ENCODE assay signal across 18 cellular contexts in genomic region chr7:16432425-16432731, GRCh38. TPM values are rescaled to one million over a fixed set of nuclear protein-coding genes. Genes with fewer than 3 reads are reported as not detected.
"Had no signal": no experiment of that assay in that cellular context is flagged by ENCODE, and none has a peak within 500 bp of the region (broad histone marks: within the 10 kb centered on the region; RNA-seq: fewer than 3 reads in every experiment).

No MANE protein-coding gene starts in this region.

- H3K27me3 Mint-ChIP-seq: stimulated activated naive CD8-positive, alpha-beta T cell treated with anti-CD3 and anti-CD28 coated beads, Interleukin-15, Interleukin-2, amounts not matched to agents 100 ng/mL and 50 ng/mL, for 24 hours had no signal

- H3K27me3 ChIP-seq: colonic mucosa, hepatocyte, neural progenitor cell, ovary, right lobe of liver, tibial artery had no signal

- H3K4me1 Mint-ChIP-seq: stimulated activated effector memory CD8-positive, alpha-beta T cell treated with anti-CD3 and anti-CD28 coated beads, Interleukin-12 subunit alpha, Interleukin-12 subunit beta, amount 100 ng/mL, for 72 hours had no signal

- H3K9me3 ChIP-seq: colonic mucosa, ovary, right lobe of liver, tibial artery had no signal

- H3K36me3 ChIP-seq: colonic mucosa, neural progenitor cell, ovary, right lobe of liver, tibial artery had no signal

- H3K27ac ChIP-seq: colonic mucosa, hepatocyte, neural progenitor cell, ovary, right lobe of liver, tibial artery had no signal

- H3K4me3 Mint-ChIP-seq: natural killer cell treated with Interleukin-12 subunit alpha and Interleukin-12 subunit beta and Interleukin-15 and Interleukin-18, amount 100 ng/mL, for 72 hours; neural progenitor cell; stimulated activated effector memory CD8-positive, alpha-beta T cell treated with anti-CD3 and anti-CD28 coated beads, Interleukin-12 subunit alpha, Interleukin-12 subunit beta, amount 100 ng/mL, for 72 hours; stimulated activated naive CD8-positive, alpha-beta T cell treated with anti-CD3 and anti-CD28 coated beads, Interleukin-15, Interleukin-2, amounts not matched to agents 100 ng/mL and 50 ng/mL, for 24 hours had no signal

- H3K9me3 Mint-ChIP-seq: natural killer cell treated with Interleukin-12 subunit alpha and Interleukin-12 subunit beta and Interleukin-15 and Interleukin-18, amount 100 ng/mL, for 72 hours; neural progenitor cell; stimulated activated effector memory CD8-positive, alpha-beta T cell treated with anti-CD3 and anti-CD28 coated beads, Interleukin-12 subunit alpha, Interleukin-12 subunit beta, amount 100 ng/mL, for 72 hours; stimulated activated naive CD8-positive, alpha-beta T cell treated with anti-CD3 and anti-CD28 coated beads, Interleukin-15, Interleukin-2, amounts not matched to agents 100 ng/mL and 50 ng/mL, for 24 hours had no signal

- H3K4me1 ChIP-seq: colonic mucosa, right lobe of liver, tibial artery had no signal

- H3K4me3 ChIP-seq: colonic mucosa, hepatocyte, lung, neural progenitor cell, ovary, right lobe of liver, tibial artery had no signal

- ATAC-seq: natural killer cell treated with Interleukin-12 subunit alpha and Interleukin-12 subunit beta and Interleukin-15 and Interleukin-18, amount 100 ng/mL, for 72 hours had no signal

- H3K36me3 Mint-ChIP-seq: natural killer cell treated with Interleukin-12 subunit alpha and Interleukin-12 subunit beta and Interleukin-15 and Interleukin-18, amount 100 ng/mL, for 72 hours; neural progenitor cell; stimulated activated effector memory CD8-positive, alpha-beta T cell treated with anti-CD3 and anti-CD28 coated beads, Interleukin-12 subunit alpha, Interleukin-12 subunit beta, amount 100 ng/mL, for 72 hours had no signal

- H3K27ac Mint-ChIP-seq: natural killer cell treated with Interleukin-12 subunit alpha and Interleukin-12 subunit beta and Interleukin-15 and Interleukin-18, amount 100 ng/mL, for 72 hours; neural progenitor cell; stimulated activated effector memory CD8-positive, alpha-beta T cell treated with anti-CD3 and anti-CD28 coated beads, Interleukin-12 subunit alpha, Interleukin-12 subunit beta, amount 100 ng/mL, for 72 hours; stimulated activated naive CD8-positive, alpha-beta T cell treated with anti-CD3 and anti-CD28 coated beads, Interleukin-15, Interleukin-2, amounts not matched to agents 100 ng/mL and 50 ng/mL, for 24 hours had no signal

- DNase-seq: effector CD4-positive, alpha-beta T cell; kidney; left cardiac atrium; left ventricle myocardium superior; ovary; right lobe of liver; stimulated activated CD4-positive, alpha-beta T cell treated with anti-CD3 and anti-CD28 coated beads, Interleukin-4, amount 100 ng/mL, for 1 hour; stimulated activated CD8-positive, alpha-beta memory T cell treated with anti-CD3 and anti-CD28 coated beads, Interleukin-4, amount 100 ng/mL, for 48 hours; tibial artery had no signal

RNA-seq across cellular contexts. Expression of gene SOSTDC1, which starts 33.2 kb away (rescaled TPM):
- total RNA-seq: natural killer cell treated with Interleukin-12 subunit alpha and Interleukin-12 subunit beta and Interleukin-15 and Interleukin-18, amount 100 ng/mL, for 72 hours; posterior vena cava; right lobe of liver; ureter had no signal
